ENCODE assay signal across 12 cellular contexts in genomic region chr6:100517633-100518032, GRCh38. TPM values are rescaled to one million over a fixed set of nuclear protein-coding genes. Genes with fewer than 3 reads are reported as not detected.
"Had no signal": no experiment of that assay in that cellular context is flagged by ENCODE, and none has a peak within 500 bp of the region (broad histone marks: within the 10 kb centered on the region; RNA-seq: fewer than 3 reads in every experiment).

No MANE protein-coding gene starts in this region.

- FAIRE-seq: H1, HTR-8/SVneo had no signal

- H3K27ac Mint-ChIP-seq: HFFc6, IgD-negative memory B cell had no signal

- H3K4me3 Mint-ChIP-seq: HFFc6, IgD-negative memory B cell had no signal

- H2AFZ ChIP-seq: GM23248 had no signal

- DNase-seq: GM23248, H7, HFFc6, Karpas-422, KBM-7 had no signal

- H3K36me3 ChIP-seq: HAP-1 had no signal

- H3K4me1 Mint-ChIP-seq: IgD-negative memory B cell had no signal

- H3K9me3 Mint-ChIP-seq: HFFc6 had no signal

- H3K27ac ChIP-seq: GM23248, KMS-11 had no signal

- H3K4me3 ChIP-seq: GM23248, HAP-1 had no signal

- H3K27me3 Mint-ChIP-seq: IgD-negative memory B cell had no signal

- H3K4me2 ChIP-seq: KMS-11 had no signal

- ATAC-seq: HCT116 had no signal

RNA-seq across cellular contexts. Expression of gene SIM1, which starts 52.9 kb away (rescaled TPM):
- total RNA-seq: HT-29 had no signal
- polyA plus RNA-seq: IgD-negative memory B cell had no signal
